Comparison of ENCODE assay signal across 19 cellular contexts in genomic region chr5:68884144-68884754, GRCh38.
DNase-seq lines count a peak whose midpoint lies in the region; ATAC-seq lines count a peak whose summit lies in the region.
"Had no signal": no experiment of that assay in that cellular context is flagged by ENCODE, and none has a peak within 500 bp of the region (broad histone marks: within the 10 kb centered on the region; RNA-seq: fewer than 3 reads in every experiment).

No MANE protein-coding gene starts in this region.

- peaks cover 31% of the 10 kb centered on the region for H3K4me1 Mint-ChIP-seq in activated CD4-positive, alpha-beta T cell treated with anti-CD3 and anti-CD28 coated beads for 36 hours
- peaks cover 13% of the 10 kb centered on the region for H3K4me1 Mint-ChIP-seq in T-helper 17 cell
- H3K4me1 Mint-ChIP-seq: stimulated activated memory B cell treated with anti-CD40 and anti-IgM and Interleukin-4, amounts not matched to agents 10 μg/mL and 1 μg/mL and 100 μg/mL, for 72 hours had no signal

- H3K36me3 ChIP-seq in BLaER1 (no peaks in the 10 kb centered on the region), H7 (replicated peaks; ENCODE audit: control insufficient read depth, insufficient read depth, low read length) (no peaks in the 10 kb centered on the region)
- H3K36me3 ChIP-seq: MG63, Peyer's patch, tibial nerve had no signal

- peaks cover 2% of the 10 kb centered on the region for H3K9me3 Mint-ChIP-seq in activated CD4-positive, alpha-beta T cell treated with anti-CD3 and anti-CD28 coated beads for 36 hours (ENCODE audit: low read depth)
- H3K9me3 Mint-ChIP-seq: CD8-positive, alpha-beta memory T cell had no signal

- H3K27me3 ChIP-seq in BLaER1 (no peaks in the 10 kb centered on the region), H7 (ENCODE audit: control insufficient read depth, insufficient read depth, low read length) (no peaks in the 10 kb centered on the region)
- H3K27me3 ChIP-seq: foreskin keratinocyte, MG63, Peyer's patch, tibial nerve had no signal

- H3K4me3 Mint-ChIP-seq in activated CD4-positive, alpha-beta T cell treated with anti-CD3 and anti-CD28 coated beads for 36 hours, result no peak overlapping the region
- H3K4me3 Mint-ChIP-seq in T-helper 17 cell, result no peak overlapping the region
- H3K4me3 Mint-ChIP-seq: neural crest cell; stimulated activated memory B cell treated with anti-CD40 and anti-IgM and Interleukin-4, amounts not matched to agents 10 μg/mL and 1 μg/mL and 100 μg/mL, for 72 hours had no signal

- POLR2A ChIA-PET in activated CD4-positive, alpha-beta T cell treated with anti-CD3 and anti-CD28 coated beads for 36 hours (lab: Charles Lee), result no interaction called here

- H4K20me1 ChIP-seq in BLaER1, result no peaks in the 10 kb centered on the region

- H3K4me3 ChIP-seq in BLaER1 (no peak overlapping the region), H7 (ENCODE audit: insufficient read depth, low read depth, low read length) (no peak overlapping the region)
- H3K4me3 ChIP-seq: MG63, Peyer's patch, tibial nerve had no signal

- CTCF ChIA-PET in activated CD4-positive, alpha-beta T cell treated with anti-CD3 and anti-CD28 coated beads for 36 hours (lab: Charles Lee), result interaction anchor here (0.6 to 1.2 kb wide), 7 partner anchors 10 to 626 kb away, joined by 3 to 5 read pairs (median 3); no protein-coding TSS in a partner anchor

- no peak overlapping the region for H3K9ac ChIP-seq in BLaER1

- intact Hi-C loops in activated CD4-positive, alpha-beta T cell treated with anti-CD3 and anti-CD28 coated beads for 36 hours (cut with DNase I, micrococcal nuclease), result no loop called here

- ATAC-seq in activated CD4-positive, alpha-beta T cell treated with anti-CD3 and anti-CD28 coated beads for 36 hours, result no peak
- ATAC-seq in T-helper 17 cell (peak; percentile 23), HG03045 (IDR thresholded peaks at IDR 0.05; ENCODE audit: unreplicated experiment) (no peak)
- ATAC-seq: stimulated activated memory B cell treated with anti-CD40 and anti-IgM and Interleukin-4, amounts not matched to agents 10 μg/mL and 1 μg/mL and 100 μg/mL, for 72 hours had no signal

- H3K27ac ChIP-seq in BLaER1, result no peak overlapping the region
- H3K27ac ChIP-seq: foreskin keratinocyte, Peyer's patch, tibial nerve had no signal

- peaks cover 14% of the 10 kb centered on the region; the same call in 1 of the 2 replicates for H3K4me1 ChIP-seq in BLaER1
- H3K4me1 ChIP-seq: foreskin keratinocyte, Peyer's patch had no signal

- no peaks in the 10 kb centered on the region for H3K27me3 Mint-ChIP-seq in activated CD4-positive, alpha-beta T cell treated with anti-CD3 and anti-CD28 coated beads for 36 hours
- no peaks in the 10 kb centered on the region for H3K27me3 Mint-ChIP-seq in T-helper 17 cell
- H3K27me3 Mint-ChIP-seq: stimulated activated memory B cell treated with anti-CD40 and anti-IgM and Interleukin-4, amounts not matched to agents 10 μg/mL and 1 μg/mL and 100 μg/mL, for 72 hours had no signal

- 0 out of 2 replicates have a peak overlapping the region, but pooled peaks have one; percentile 14 for H3K4me2 ChIP-seq in BLaER1

- no peak overlapping the region for H3K27ac Mint-ChIP-seq in activated CD4-positive, alpha-beta T cell treated with anti-CD3 and anti-CD28 coated beads for 36 hours
- no peak overlapping the region for H3K27ac Mint-ChIP-seq in T-helper 17 cell
- H3K27ac Mint-ChIP-seq: stimulated activated memory B cell treated with anti-CD40 and anti-IgM and Interleukin-4, amounts not matched to agents 10 μg/mL and 1 μg/mL and 100 μg/mL, for 72 hours had no signal

- H3K36me3 Mint-ChIP-seq in activated CD4-positive, alpha-beta T cell treated with anti-CD3 and anti-CD28 coated beads for 36 hours (ENCODE audit: low read depth), result no peaks in the 10 kb centered on the region
- H3K36me3 Mint-ChIP-seq in T-helper 17 cell (ENCODE audit: low read depth), result no peaks in the 10 kb centered on the region
- H3K36me3 Mint-ChIP-seq: CD8-positive, alpha-beta memory T cell; stimulated activated memory B cell treated with anti-CD40 and anti-IgM and Interleukin-4, amounts not matched to agents 10 μg/mL and 1 μg/mL and 100 μg/mL, for 72 hours had no signal

- no peaks in the 10 kb centered on the region for H3K9me3 ChIP-seq in BLaER1
- H3K9me3 ChIP-seq in T-helper 17 cell (ENCODE audit: control insufficient read depth, low read length, poor library complexity, severe bottlenecking), result no peaks in the 10 kb centered on the region
- H3K9me3 ChIP-seq: MG63, Peyer's patch, tibial nerve had no signal

- peak; percentile 14 for DNase-seq in activated CD4-positive, alpha-beta T cell treated with anti-CD3 and anti-CD28 coated beads for 36 hours
- DNase-seq in activated CD4-positive, alpha-beta T cell treated with anti-CD3 and anti-CD28 coated beads for 1 hour, result no peak
- DNase-seq in T-helper 17 cell, result no peak
- DNase-seq in medulla oblongata (ENCODE audit: extremely low spot score), result peak; percentile 73
- DNase-seq in OCI-M1 (lab: John Stamatoyannopoulos, UW), result no peak
- DNase-seq in H7, result no peak
- DNase-seq: 8988T; activated naive CD4-positive, alpha-beta T cell treated with Interleukin-2 at 50 U/mL for 16 hours; DMS79 treated with DMSO at 0.1 percent for 48 hours; foreskin keratinocyte; MG63; NCI-H774; Peyer's patch had no signal

Comparison
In these comparisons a context has a peak if more than half of its experiments do, and no peak if none do; other contexts are left out.
1. DNase-seq: peak in activated CD4-positive, alpha-beta T cell treated with anti-CD3 and anti-CD28 coated beads for 36 hours (single experiment) and medulla oblongata (single experiment); none in activated CD4-positive, alpha-beta T cell treated with anti-CD3 and anti-CD28 coated beads for 1 hour (single experiment), T-helper 17 cell (0 of 3), OCI-M1 (single experiment) and H7 (single experiment).